ENCODE assay signal across 8 cellular contexts in the genomic region with DNA sequence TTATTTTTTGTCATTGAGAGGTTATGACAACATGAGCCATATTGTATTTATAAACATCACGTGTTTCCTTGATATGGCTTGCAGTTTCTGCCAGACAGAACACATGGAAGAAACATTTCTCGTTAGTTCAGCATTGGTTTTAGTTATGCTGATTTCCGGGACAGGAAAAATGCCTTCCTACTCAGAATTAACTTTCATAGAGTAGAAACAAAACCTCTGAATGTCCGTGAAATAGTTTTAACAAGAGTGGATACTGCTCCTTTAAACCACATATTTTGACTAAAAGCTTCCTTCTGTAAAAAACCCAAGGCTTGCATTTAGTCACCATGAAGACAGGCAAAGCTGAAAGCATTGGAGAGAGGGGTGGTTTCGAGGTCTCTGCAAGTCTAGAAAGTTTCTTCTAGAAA.
DNase-seq lines count a peak whose midpoint lies in the region; ATAC-seq and TF ChIP-seq lines count a peak whose summit lies in the region.

No MANE protein-coding gene starts in this region.

- H3K9me3 Mint-ChIP-seq in brain = no peaks in the 10 kb centered on the region
- peaks cover 0 to 1% (median 0%) of the 10 kb centered on the region in 8 donors for H3K9me3 Mint-ChIP-seq in CD4-positive, alpha-beta memory T cell

- no peaks in the 10 kb centered on the region for H3K27me3 ChIP-seq in CD4-positive, alpha-beta memory T cell (ENCODE audit: insufficient read depth, low read length)

- intact Hi-C loops in CD4-positive, alpha-beta memory T cell (cut with micrococcal nuclease) = no loop called here

- DNase-seq in renal cortical epithelial cell (ENCODE audit: low read depth) (peak; percentile 41), SW480 (ENCODE audit: low spot score) (no peak), GOT3 (lab: John Stamatoyannopoulos, UW) (no peak), SIG-M5 treated with dmso at 0.1 percent for 504 hours (lab: John Stamatoyannopoulos, UW; ENCODE audit: unreplicated experiment) (no peak)
- no peak for DNase-seq in CD4-positive, alpha-beta memory T cell

- no peaks in the 10 kb centered on the region for H3K27me3 Mint-ChIP-seq in brain
- H3K27me3 Mint-ChIP-seq in CD4-positive, alpha-beta memory T cell = peaks cover 7 to 11% of the 10 kb centered on the region in 2 donors

- ATAC-seq in GM19025 (IDR thresholded peaks at IDR 0.05; ENCODE audit: low read depth, unreplicated experiment) = peak; percentile 80
- peak; percentile 90 for ATAC-seq in HG02884 (IDR thresholded peaks at IDR 0.05; ENCODE audit: unreplicated experiment)

- peak overlapping the region in 3 of 5 experiments; percentile 48 to 75 (median 64) for H3K4me3 Mint-ChIP-seq in brain
- peak overlapping the region in 3 of 8 donors; percentile 17 to 41 (median 18) for H3K4me3 Mint-ChIP-seq in CD4-positive, alpha-beta memory T cell

- H3K36me3 ChIP-seq in CD4-positive, alpha-beta memory T cell (ENCODE audit: insufficient read depth, low read length) = no peaks in the 10 kb centered on the region

- CTCF ChIA-PET in CD4-positive, alpha-beta memory T cell (lab: Charles Lee; ENCODE audit: partially characterized antibody) = interaction anchor here (0.7 kb wide), 1 partner anchor 20 kb away, joined by 4 read pairs; no protein-coding TSS in a partner anchor

- POLR2A ChIA-PET in CD4-positive, alpha-beta memory T cell (lab: Charles Lee; ENCODE audit: partially characterized antibody) = no interaction called here

- no peaks in the 10 kb centered on the region for H3K9me3 ChIP-seq in CD4-positive, alpha-beta memory T cell (ENCODE audit: control insufficient read depth in 1 of 2, low read length in 2 of 2)

- H3K27ac ChIP-seq in CD4-positive, alpha-beta memory T cell (ENCODE audit: low read depth, low read length) = no peak overlapping the region

- H3K36me3 Mint-ChIP-seq in brain = no peaks in the 10 kb centered on the region
- peaks cover 0 to 4% of the 10 kb centered on the region in 2 donors for H3K36me3 Mint-ChIP-seq in CD4-positive, alpha-beta memory T cell

- no peak overlapping the region for H3K4me3 ChIP-seq in CD4-positive, alpha-beta memory T cell (ENCODE audit: low read length in 2 of 2)

- H3K4me1 ChIP-seq in CD4-positive, alpha-beta memory T cell (ENCODE audit: insufficient read depth, low read length) = peaks cover 19% of the 10 kb centered on the region

- H3K4me1 Mint-ChIP-seq in brain = peaks cover 55% of the 10 kb centered on the region
- peaks cover 13 to 25% (median 19%) of the 10 kb centered on the region in 4 donors for H3K4me1 Mint-ChIP-seq in CD4-positive, alpha-beta memory T cell

- TF ChIP-seq CTCF in brain (conservative IDR thresholded peaks at IDR 0.05) = no peak

- H3K27ac Mint-ChIP-seq in brain = peak overlapping the region in 4 of 5 experiments; percentile 51 to 84 (median 69)
- no peak overlapping the region for H3K27ac Mint-ChIP-seq in CD4-positive, alpha-beta memory T cell

Comparison
In these comparisons a context has a peak if more than half of its experiments do, and no peak if none do; other contexts are left out.
1. H3K27ac Mint-ChIP-seq: peak in brain (4 of 5); none in CD4-positive, alpha-beta memory T cell (0 of 7).